ENCODE assay signal across 18 cellular contexts in genomic region chr7:132475669-132476116, GRCh38.
A peak's percentile ranks its signal among the peaks of the same experiment; 100 is the strongest.
DNase-seq lines count a peak whose midpoint lies in the region; ATAC-seq and TF ChIP-seq lines count a peak whose summit lies in the region.
"Had no signal": no experiment of that assay in that cellular context is flagged by ENCODE, and none has a peak within 500 bp of the region (broad histone marks: within the 10 kb centered on the region; RNA-seq: fewer than 3 reads in every experiment).

No MANE protein-coding gene starts in this region.

- TF ChIP-seq CTCF in WTC11 (IDR thresholded peaks at IDR 0.05) = no peak

- H3K27me3 Mint-ChIP-seq in WTC11 (ENCODE audit: low read depth) = peaks cover 4% of the 10 kb centered on the region
- H3K27me3 Mint-ChIP-seq: activated naive CD8-positive, alpha-beta T cell had no signal

- CTCF ChIA-PET in WTC11 (lab: Charles Lee) = interaction anchor here (0.7 to 2.8 kb wide), 8 partner anchors 9 to 157 kb away, joined by 3 to 10 read pairs (median 4); no protein-coding TSS in a partner anchor

- POLR2A ChIA-PET in WTC11 (lab: Charles Lee) = no interaction called here

- peak; percentile 67 for ATAC-seq in WTC11
- no peak for ATAC-seq in left colon
- no peak for ATAC-seq in HG03439 (IDR thresholded peaks at IDR 0.05; ENCODE audit: unreplicated experiment)
- no peak for ATAC-seq in GM19395 (IDR thresholded peaks at IDR 0.05; ENCODE audit: unreplicated experiment)
- ATAC-seq: activated CD4-positive, alpha-beta T cell treated with anti-CD3 and anti-CD28 coated beads for 36 hours; activated CD8-positive, alpha-beta memory T cell treated with anti-CD3 and anti-CD28 coated beads, Interleukin-2, amount 10 ng/mL, durations not matched to agents 7 days and 5 days; sciatic nerve had no signal

- DNase-seq in D341Med (ENCODE audit: low spot score) (peak; percentile 45), NCI-H2227 (lab: John Stamatoyannopoulos, UW; ENCODE audit: unreplicated experiment) (peak; percentile 33), WTC11 (ENCODE audit: low spot score) (no peak), left kidney (ENCODE audit: low read depth, low spot score) (peak; percentile 60), left colon (no peak), SHP77 treated with DMSO at 0.1 percent for 48 hours (lab: John Stamatoyannopoulos, UW) (no peak)
- DNase-seq: ACHN; activated CD4-positive, alpha-beta T cell treated with anti-CD3 and anti-CD28 coated beads for 36 hours; activated CD8-positive, alpha-beta memory T cell treated with anti-CD3 and anti-CD28 coated beads, Interleukin-2, amount 10 ng/mL, durations not matched to agents 7 days and 5 days; brain microvascular endothelial cell; MV-4-11; NCI-H187; NCI-H345; SW 1271 had no signal

- peak overlapping the region; percentile 45 for H3K4me3 Mint-ChIP-seq in WTC11
- H3K4me3 Mint-ChIP-seq: activated CD4-positive, alpha-beta T cell treated with anti-CD3 and anti-CD28 coated beads for 36 hours; activated CD8-positive, alpha-beta memory T cell treated with anti-CD3 and anti-CD28 coated beads, Interleukin-2, amount 10 ng/mL, durations not matched to agents 7 days and 5 days; activated naive CD8-positive, alpha-beta T cell had no signal

- no peak overlapping the region for H3K27ac Mint-ChIP-seq in WTC11
- H3K27ac Mint-ChIP-seq: activated CD4-positive, alpha-beta T cell treated with anti-CD3 and anti-CD28 coated beads for 36 hours; activated CD8-positive, alpha-beta memory T cell treated with anti-CD3 and anti-CD28 coated beads, Interleukin-2, amount 10 ng/mL, durations not matched to agents 7 days and 5 days; activated naive CD8-positive, alpha-beta T cell had no signal

- peaks cover 47% of the 10 kb centered on the region for H3K4me1 Mint-ChIP-seq in WTC11

- no peaks in the 10 kb centered on the region; the same call in 1 of the 2 replicates for H3K9me3 Mint-ChIP-seq in WTC11

- no peaks in the 10 kb centered on the region for H3K36me3 Mint-ChIP-seq in WTC11
- H3K36me3 Mint-ChIP-seq: activated CD8-positive, alpha-beta memory T cell treated with anti-CD3 and anti-CD28 coated beads, Interleukin-2, amount 10 ng/mL, durations not matched to agents 7 days and 5 days had no signal

- intact Hi-C loops in left colon (cut with DNase I, micrococcal nuclease) = no loop called here

TF ChIP-seq in WTC11, 78 proteins besides CTCF, POLR2A, EP300 and RAD21:
- no peak for TF ChIP-seq HMGA2 (CRISPR knock-in tag; IDR thresholded peaks at IDR 0.05)
- TF ChIP-seq TEAD4 (CRISPR knock-in tag; IDR thresholded peaks at IDR 0.05) = no peak
- no peak for TF ChIP-seq SMAD4 (CRISPR knock-in tag; IDR thresholded peaks at IDR 0.05)
- TF ChIP-seq KAT7 (CRISPR knock-in tag; IDR thresholded peaks at IDR 0.05; ENCODE audit: borderline replicate concordance) = no peak
- no peak for TF ChIP-seq MAX (CRISPR knock-in tag; IDR thresholded peaks at IDR 0.05)
- TF ChIP-seq HMGXB4 (CRISPR knock-in tag; IDR thresholded peaks at IDR 0.05) = no peak
- TF ChIP-seq GTF2I (CRISPR knock-in tag; conservative IDR thresholded peaks at IDR 0.05) = no peak
- no peak for TF ChIP-seq STAT6 (CRISPR knock-in tag; conservative IDR thresholded peaks at IDR 0.05; ENCODE audit: low read depth)
TF ChIP-seq in WTC11: peak in this region for 0.

Comparison
In these comparisons a context has a peak if more than half of its experiments do, and no peak if none do; other contexts are left out.
1. DNase-seq: peak in D341Med (single experiment), NCI-H2227 (single experiment) and left kidney (single experiment); none in WTC11 (single experiment), left colon (0 of 2) and SHP77 treated with DMSO at 0.1 percent for 48 hours (single experiment).